Comparison of ENCODE assay signal across 2 cellular contexts in genomic region chr16:58109881-58110280, GRCh38.
TF ChIP-seq lines count a peak whose summit lies in the region.

No MANE protein-coding gene starts in this region.

TF ChIP-seq in HepG2, 621 proteins besides CTCF, POLR2A, EP300 and RAD21 (continued from another document):
- no peak for TF ChIP-seq AHDC1 (CRISPR knock-in tag; IDR thresholded peaks at IDR 0.05; ENCODE audit: borderline replicate concordance)
- no peak for TF ChIP-seq ZNF34 (CRISPR knock-in tag; IDR thresholded peaks at IDR 0.05; ENCODE audit: borderline replicate concordance)
- no peak for TF ChIP-seq SMYD3 (CRISPR knock-in tag; IDR thresholded peaks at IDR 0.05)
- no peak for TF ChIP-seq ZSCAN12 (CRISPR knock-in tag; IDR thresholded peaks at IDR 0.05)
- no peak for TF ChIP-seq MEIS1 (CRISPR knock-in tag; IDR thresholded peaks at IDR 0.05; ENCODE audit: borderline replicate concordance)
- no peak for TF ChIP-seq ZFAT (CRISPR knock-in tag; conservative IDR thresholded peaks at IDR 0.05)
- no peak for TF ChIP-seq CC2D1A (CRISPR knock-in tag; IDR thresholded peaks at IDR 0.05)
- no peak for TF ChIP-seq AGO1 (IDR thresholded peaks at IDR 0.05; ENCODE audit: low read depth, low read length, poor library complexity, severe bottlenecking)
- TF ChIP-seq ATF1 (CRISPR knock-in tag; IDR thresholded peaks at IDR 0.05): no peak
- TF ChIP-seq NFE2 (CRISPR knock-in tag; IDR thresholded peaks at IDR 0.05): no peak

TF ChIP-seq in WTC11, 78 proteins besides CTCF, POLR2A, EP300 and RAD21 (continued from another document):
- TF ChIP-seq HMGXB4 (CRISPR knock-in tag; IDR thresholded peaks at IDR 0.05) (no peak), ZNF671 (CRISPR knock-in tag; IDR thresholded peaks at IDR 0.05) (no peak), FOXP4 (CRISPR knock-in tag; IDR thresholded peaks at IDR 0.05) (no peak), SOX15 (CRISPR knock-in tag; IDR thresholded peaks at IDR 0.05) (no peak), IRF2 (CRISPR knock-in tag; IDR thresholded peaks at IDR 0.05; ENCODE audit: borderline replicate concordance, low read depth) (no peak)
TF ChIP-seq in WTC11: peak in this region for 0.
